Comparison of ENCODE assay signal across 8 cellular contexts in genomic region chrX:49190783-49191032, GRCh38. TPM values are rescaled to one million over a fixed set of nuclear protein-coding genes. Genes with fewer than 3 reads are reported as not detected.
DNase-seq lines count a peak whose midpoint lies in the region; ATAC-seq, FAIRE-seq and TF ChIP-seq lines count a peak whose summit lies in the region.

No MANE protein-coding gene starts in this region.

- TF ChIP-seq EP300 in GM12878 (IDR thresholded peaks at IDR 0.05; ENCODE audit: borderline replicate concordance in 1 of 2, control insufficient read depth in 1 of 2, low read depth in 2 of 2, low read length in 2 of 2) (no peak), upper lobe of left lung (IDR thresholded peaks at IDR 0.05) (no peak)

- no peak overlapping the region for H2BK5ac ChIP-seq in mesenchymal stem cell (ENCODE audit: low read depth, low read length, poor library complexity, severe bottlenecking)

- no peak overlapping the region for H2BK12ac ChIP-seq in mesenchymal stem cell (ENCODE audit: low read length in 2 of 2)

- H4K20me1 ChIP-seq in GM12878 (ENCODE audit: control insufficient read depth, insufficient read depth): no peaks in the 10 kb centered on the region

- no peak overlapping the region for H4K91ac ChIP-seq in mesenchymal stem cell (ENCODE audit: low read length)

- no peak overlapping the region for H3K4ac ChIP-seq in mesenchymal stem cell (ENCODE audit: low read depth in 1 of 2, low read length in 2 of 2)

- RAD21 ChIA-PET in GM12878 (lab: Charles Lee; ENCODE audit: unreplicated experiment): interaction anchor here (0.7 to 3.0 kb wide), 11 partner anchors 10 to 979 kb away, joined by 3 to 26 read pairs (median 5); partner anchors contain the start of genes CCDC22, PLP2 and PPP1R3F

- peak overlapping the region; percentile 65 for H3K27ac ChIP-seq in GM12878 (ENCODE audit: control insufficient read depth, insufficient read depth)
- peak overlapping the region; percentile 64 for H3K27ac ChIP-seq in mesenchymal stem cell (ENCODE audit: low read length, poor library complexity, severe bottlenecking)
- peak overlapping the region; percentile 80 to 89 (median 86) for H3K27ac ChIP-seq in upper lobe of left lung

- intact Hi-C loops in GM12878 (cut with micrococcal nuclease; ENCODE audit: unreplicated experiment): loop anchor here (2.0 to 5.0 kb wide), 3 partner anchors 24 to 78 kb away; partner anchors contain the start of genes CCDC22 and PPP1R3F

- H3K79me1 ChIP-seq in mesenchymal stem cell (replicated peaks; ENCODE audit: low read length, poor library complexity, severe bottlenecking): no peaks in the 10 kb centered on the region

- no peak for TF ChIP-seq RAD21 in GM12878 (IDR thresholded peaks at IDR 0.05; ENCODE audit: insufficient read depth, low read depth, low read length)

- TF ChIP-seq POLR2A in GM12878 (IDR thresholded peaks at IDR 0.05; ENCODE audit: low read depth, low read length): no peak
- peak in 1 of 4 donors; percentile 11 for TF ChIP-seq POLR2A in upper lobe of left lung (IDR thresholded peaks at IDR 0.05)

- H3K27ac Mint-ChIP-seq in activated naive CD4-positive, alpha-beta T cell treated with anti-CD3 and anti-CD28 coated beads, Interleukin-2, amount 50 U/mL, for 24 hours: peak overlapping the region; percentile 94

- SMC1A ChIA-PET in GM12878 (lab: Charles Lee; ENCODE audit: uncharacterized antibody, unreplicated experiment): interaction anchor here (0.7 to 2.9 kb wide), 9 partner anchors 10 to 78 kb away, joined by 4 to 14 read pairs (median 7); partner anchors contain the start of genes CCDC22, PLP2, PPP1R3F and SYP

- no peak overlapping the region for H3K4me2 ChIP-seq in GM12878 (ENCODE audit: control insufficient read depth, insufficient read depth)
- no peak overlapping the region for H3K4me2 ChIP-seq in mesenchymal stem cell (ENCODE audit: low read length, poor library complexity, severe bottlenecking)

- CTCF ChIA-PET in GM12878 (lab: Yijun Ruan, JAX): interaction anchor here (0.7 to 5.8 kb wide), 13 partner anchors 17 to 722 kb away, joined by 3 to 57 read pairs (median 4); partner anchors contain the start of genes GRIPAP1 and PPP1R3F

- peak overlapping the region; percentile 96 for H3K4me3 Mint-ChIP-seq in activated naive CD4-positive, alpha-beta T cell treated with anti-CD3 and anti-CD28 coated beads, Interleukin-2, amount 50 U/mL, for 24 hours

- no peak for FAIRE-seq in GM12878 (lab: Jason Lieb, UNC)

- no peaks in the 10 kb centered on the region for H3K27me3 ChIP-seq in GM12878 (replicated peaks in 1 of 2; ENCODE audit: control insufficient read depth in 2 of 2, insufficient read depth in 2 of 2, low read length in 1 of 2)
- H3K27me3 ChIP-seq in mesenchymal stem cell (ENCODE audit: control insufficient read depth in 1 of 2, insufficient read depth in 1 of 2, low read length in 2 of 2): no peaks in the 10 kb centered on the region
- H3K27me3 ChIP-seq in upper lobe of left lung: no peaks in the 10 kb centered on the region

- H2BK120ac ChIP-seq in mesenchymal stem cell (ENCODE audit: low read depth, low read length): no peak overlapping the region

- H3K4me1 ChIP-seq in GM12878 (ENCODE audit: control insufficient read depth, insufficient read depth, low read length) (peaks cover 3% of the 10 kb centered on the region; the same call in 1 of the 2 replicates), mesenchymal stem cell (ENCODE audit: control insufficient read depth, insufficient read depth, low read depth, low read length) (peaks cover 6% of the 10 kb centered on the region), upper lobe of left lung (peaks cover 6 to 8% (median 7%) of the 10 kb centered on the region in 4 donors)

- H3K36me3 ChIP-seq in GM12878 (ENCODE audit: control insufficient read depth in 2 of 2, insufficient read depth in 2 of 2, low read length in 1 of 2) (no peaks in the 10 kb centered on the region), mesenchymal stem cell (ENCODE audit: control insufficient read depth in 1 of 2, insufficient read depth in 2 of 2, low read depth in 1 of 2, low read length in 2 of 2) (no peaks in the 10 kb centered on the region), upper lobe of left lung (no peaks in the 10 kb centered on the region)

- H3K79me2 ChIP-seq in GM12878 (ENCODE audit: control insufficient read depth, insufficient read depth, low read length): no peaks in the 10 kb centered on the region; the same call in 1 of the 2 replicates

- in situ Hi-C loops in GM12878 (cut with MboI): loop anchor here (5.0 kb wide), 1 partner anchor 77 kb away; the partner anchor contains the start of gene PPP1R3F

- POLR2A ChIA-PET in GM12878 (lab: Charles Lee): interaction anchor here (0.5 to 3.9 kb wide), 14 partner anchors 10 to 741 kb away, joined by 3 to 28 read pairs (median 4); partner anchors contain the start of genes CCDC22, SYP and TFE3

- H3K14ac ChIP-seq in mesenchymal stem cell (ENCODE audit: low read length in 2 of 2): no peak overlapping the region

- peak overlapping the region; percentile 68 for H3K9ac ChIP-seq in GM12878 (ENCODE audit: control insufficient read depth, insufficient read depth, low read length)
- peak overlapping the region; percentile 70 for H3K9ac ChIP-seq in mesenchymal stem cell (ENCODE audit: low read length)

- H2AFZ ChIP-seq in GM12878 (ENCODE audit: control insufficient read depth, low read depth, low read length) (no peak overlapping the region), mesenchymal stem cell (ENCODE audit: low read depth, low read length) (no peak overlapping the region)

- no peaks in the 10 kb centered on the region for H3K36me3 Mint-ChIP-seq in activated naive CD4-positive, alpha-beta T cell treated with anti-CD3 and anti-CD28 coated beads, Interleukin-2, amount 50 U/mL, for 24 hours

- no peaks in the 10 kb centered on the region for H3K9me3 Mint-ChIP-seq in activated naive CD4-positive, alpha-beta T cell treated with anti-CD3 and anti-CD28 coated beads, Interleukin-2, amount 50 U/mL, for 24 hours

- H3K4me1 Mint-ChIP-seq in activated naive CD4-positive, alpha-beta T cell treated with anti-CD3 and anti-CD28 coated beads, Interleukin-2, amount 50 U/mL, for 24 hours: peaks cover 24% of the 10 kb centered on the region

- TF ChIP-seq CTCF in GM12878 (IDR thresholded peaks at IDR 0.05 in 2 of 3, conservative IDR thresholded peaks at IDR 0.05 in 1 of 3; ENCODE audit: control insufficient read depth in 2 of 3, extremely low read depth in 1 of 3, insufficient read depth in 1 of 3, low read depth in 3 of 3, low read length in 3 of 3) (no peak), upper lobe of left lung (IDR thresholded peaks at IDR 0.05) (no peak)

- H3K9me3 ChIP-seq in GM12878 (replicated peaks; ENCODE audit: control insufficient read depth, insufficient read depth, low read length): no peaks in the 10 kb centered on the region
- H3K9me3 ChIP-seq in mesenchymal stem cell (ENCODE audit: control insufficient read depth, low read length): no peaks in the 10 kb centered on the region
- H3K9me3 ChIP-seq in upper lobe of left lung: no peaks in the 10 kb centered on the region

- peak overlapping the region; percentile 77; the same call in 1 of the 2 replicates for H3K4me3 ChIP-seq in GM12878
- H3K4me3 ChIP-seq in mesenchymal stem cell (ENCODE audit: insufficient read depth in 1 of 2, low read depth in 1 of 2, low read length in 2 of 2): peak overlapping the region; percentile 46 to 74
- peak overlapping the region in 3 of 4 donors; percentile 34 to 52 (median 48) for H3K4me3 ChIP-seq in upper lobe of left lung

- no TSS peak for BruUV-seq in GM12878 (replicated peaks; lab: Mats Ljungman, UMichigan)

- H2BK15ac ChIP-seq in mesenchymal stem cell (ENCODE audit: low read depth, poor library complexity, severe bottlenecking): no peak overlapping the region

- no peak overlapping the region for H3K23ac ChIP-seq in mesenchymal stem cell (ENCODE audit: low read length in 2 of 2)

- H4K8ac ChIP-seq in mesenchymal stem cell (ENCODE audit: low read length): peak overlapping the region; percentile 23

- H2AK5ac ChIP-seq in mesenchymal stem cell (ENCODE audit: low read length, severe bottlenecking): no peak overlapping the region

- H3K18ac ChIP-seq in mesenchymal stem cell (ENCODE audit: low read depth in 1 of 2, low read length in 2 of 2): no peak overlapping the region

- no peaks in the 10 kb centered on the region for H3K27me3 Mint-ChIP-seq in activated naive CD4-positive, alpha-beta T cell treated with anti-CD3 and anti-CD28 coated beads, Interleukin-2, amount 50 U/mL, for 24 hours

- ATAC-seq in GM12878 (no peak), upper lobe of left lung (ENCODE audit: low FRiP score in 2 of 2) (no peak)

- 23% methylated on average over 7 of the region's 7 CpGs for WGBS in GM12878 (ENCODE audit: insufficient coverage, insufficient replicate concordance, low lambda C conversion rate, missing lambda C conversion rate)
- 0% methylated on average over 7 of the region's 7 CpGs for WGBS in mesenchymal stem cell
- 0 to 33% methylated on average over 7 of the region's 7 CpGs for WGBS in upper lobe of left lung, 2 donors

- no peak for DNase-seq in activated naive CD4-positive, alpha-beta T cell treated with Interleukin-2 at 50 U/mL for 16 hours
- DNase-seq in GM12878 (ENCODE audit: low read depth, low spot score): no peak
- no peak for DNase-seq in mesenchymal stem cell
- DNase-seq in upper lobe of left lung: no peak
- DNase-seq in NK-92 treated with Interleukin-12 subunit alpha and Interleukin-12 subunit beta, amount 100 ng/mL, for 24 hours (lab: John Stamatoyannopoulos, UW): no peak
- no peak for DNase-seq in NCI-H510A treated with DMSO at 0.1 percent for 48 hours (lab: John Stamatoyannopoulos, UW)
- no peak for DNase-seq in NCI-H128 (lab: John Stamatoyannopoulos, UW; ENCODE audit: unreplicated experiment)

RNA-seq across cellular contexts. Expression of gene PRICKLE3, which starts 4.5 kb away (rescaled TPM):
- total RNA-seq in GM12878 (2013; cell fraction: nucleolus; rRNA removed): 25.0 and 32.7 TPM in 2 replicates
- 7.0 and 12.2 TPM in 2 replicates for total RNA-seq in GM12878 (2014; rRNA removed)
- 3.3 and 4.9 TPM in 2 replicates for total RNA-seq in GM12878 (2014; rRNA removed; fragmentation: Illumina TruSeq; extraction: Trizol)
- 16.8 and 17.4 TPM in 2 replicates for total RNA-seq in GM12878 (2021)
- 4.8 TPM for polyA plus RNA-seq in GM12878 (2011; ENCODE audit: low read depth)
- 2.7 and 6.4 TPM in 2 replicates for polyA plus RNA-seq in GM12878 (2011; rRNA removed)
- polyA plus RNA-seq in GM12878 (2011; cell fraction: cytosol; rRNA removed): 9.4 and 9.5 TPM in 2 replicates
- 28.4 and 35.8 TPM in 2 replicates for polyA plus RNA-seq in GM12878 (2011; cell fraction: nucleus; rRNA removed)
- 10.1 and 13.5 TPM in 2 replicates for polyA plus RNA-seq in GM12878 (2012)
- polyA plus RNA-seq in GM12878 (2014; fragmentation: Illumina TruSeq; extraction: Trizol): 2.3 and 6.0 TPM in 2 replicates
- under 1 TPM; 0.69 to 0.88 TPM for polyA plus RNA-seq in GM12878 (2014; fragmentation: Nextera tagmentation; extraction: Ambion mirVana)
- polyA plus RNA-seq in GM12878 (2014; rRNA removed): 16.1 and 16.5 TPM in 2 replicates
- 1 to 10 TPM; 8.7 to 9.1 TPM for polyA plus RNA-seq in GM12878 (2016; fragmentation: Nextera tagmentation; extraction: Ambion mirVana)
- 5.8 and 9.8 TPM in 2 replicates for polyA minus RNA-seq in GM12878 (2011; rRNA and poly(A)+ RNA removed)
- polyA minus RNA-seq in GM12878 (2011; cell fraction: cytosol; rRNA and poly(A)+ RNA removed): 6.4 and 8.0 TPM in 2 replicates
- 8.9 and 12.0 TPM in 2 replicates for polyA minus RNA-seq in GM12878 (2011; cell fraction: nucleus; rRNA and poly(A)+ RNA removed)
- 9.3 TPM for polyA plus RNA-seq in mesenchymal stem cell (2013, experiment 1 of 2)
- polyA plus RNA-seq in mesenchymal stem cell (2013, experiment 2 of 2): 9.3 TPM
- 10 to 100 TPM; 14.4 to 43.0 (median 19.7) TPM for total RNA-seq in upper lobe of left lung

RNA-seq across cellular contexts. Expression of gene SYP, which starts 9.3 kb away (rescaled TPM):
- 0.81 and 1.5 TPM in 2 replicates for total RNA-seq in GM12878 (2013; cell fraction: nucleolus; rRNA removed)
- total RNA-seq in GM12878 (2014; rRNA removed): 0.68 and 0.76 TPM in 2 replicates
- total RNA-seq in GM12878 (2014; rRNA removed; fragmentation: Illumina TruSeq; extraction: Trizol): 0.81 and 1.0 TPM in 2 replicates
- 0.48 and 0.49 TPM in 2 replicates for total RNA-seq in GM12878 (2021)
- 0.28 TPM for polyA plus RNA-seq in GM12878 (2011; ENCODE audit: low read depth)
- 0.85 and 0.87 TPM in 2 replicates for polyA plus RNA-seq in GM12878 (2011; rRNA removed)
- polyA plus RNA-seq in GM12878 (2011; cell fraction: cytosol; rRNA removed): 0.58 and 0.99 TPM in 2 replicates
- 0.84 and 0.88 TPM in 2 replicates for polyA plus RNA-seq in GM12878 (2011; cell fraction: nucleus; rRNA removed)
- 0.77 and 0.85 TPM in 2 replicates for polyA plus RNA-seq in GM12878 (2012)
- 0.68 and 0.86 TPM in 2 replicates for polyA plus RNA-seq in GM12878 (2014; fragmentation: Illumina TruSeq; extraction: Trizol)
- under 1 TPM; 0.34 to 0.47 TPM for polyA plus RNA-seq in GM12878 (2014; fragmentation: Nextera tagmentation; extraction: Ambion mirVana)
- polyA plus RNA-seq in GM12878 (2014; rRNA removed): 1.2 and 1.7 TPM in 2 replicates
- 1 to 10 TPM; 1.0 to 1.1 TPM for polyA plus RNA-seq in GM12878 (2016; fragmentation: Nextera tagmentation; extraction: Ambion mirVana)
- 0.31 TPM in 1 of 2 replicates, not detected in the other for polyA minus RNA-seq in GM12878 (2011; rRNA and poly(A)+ RNA removed)
- polyA minus RNA-seq in GM12878 (2011; cell fraction: cytosol; rRNA and poly(A)+ RNA removed): not detected in 2 replicates
- 0.12 and 0.86 TPM in 2 replicates for polyA minus RNA-seq in GM12878 (2011; cell fraction: nucleus; rRNA and poly(A)+ RNA removed)
- 0.18 TPM for polyA plus RNA-seq in mesenchymal stem cell (2013, experiment 1 of 2)
- polyA plus RNA-seq in mesenchymal stem cell (2013, experiment 2 of 2): 0.18 TPM
- 1 to 10 TPM; 2.1 to 8.0 (median 4.3) TPM for total RNA-seq in upper lobe of left lung

RNA-seq across cellular contexts. Expression of gene PLP2, which starts 19.0 kb away (rescaled TPM):
- 7.7 and 9.1 TPM in 2 replicates for total RNA-seq in GM12878 (2013; cell fraction: nucleolus; rRNA removed)
- total RNA-seq in GM12878 (2014; rRNA removed): 51.8 and 56.6 TPM in 2 replicates
- 55.8 and 60.1 TPM in 2 replicates for total RNA-seq in GM12878 (2014; rRNA removed; fragmentation: Illumina TruSeq; extraction: Trizol)
- 102 and 106 TPM in 2 replicates for total RNA-seq in GM12878 (2021)
- polyA plus RNA-seq in GM12878 (2011; ENCODE audit: low read depth): 49.7 TPM
- 62.3 and 78.2 TPM in 2 replicates for polyA plus RNA-seq in GM12878 (2011; rRNA removed)
- polyA plus RNA-seq in GM12878 (2011; cell fraction: cytosol; rRNA removed): 127 and 185 TPM in 2 replicates
- 30.0 and 31.8 TPM in 2 replicates for polyA plus RNA-seq in GM12878 (2011; cell fraction: nucleus; rRNA removed)
- 65.2 and 77.1 TPM in 2 replicates for polyA plus RNA-seq in GM12878 (2012)
- 149 and 177 TPM in 2 replicates for polyA plus RNA-seq in GM12878 (2014; fragmentation: Illumina TruSeq; extraction: Trizol)
- polyA plus RNA-seq in GM12878 (2014; fragmentation: Nextera tagmentation; extraction: Ambion mirVana): 100 to 1,000 TPM; 100 to 140 TPM
- polyA plus RNA-seq in GM12878 (2014; rRNA removed): 71.0 and 74.8 TPM in 2 replicates
- polyA plus RNA-seq in GM12878 (2016; fragmentation: Nextera tagmentation; extraction: Ambion mirVana): 100 to 1,000 TPM in 1 of 2 experiments, 10 to 100 TPM in 1; 98.3 to 101 TPM
- 54.6 and 67.8 TPM in 2 replicates for polyA minus RNA-seq in GM12878 (2011; rRNA and poly(A)+ RNA removed)
- 28.3 and 31.3 TPM in 2 replicates for polyA minus RNA-seq in GM12878 (2011; cell fraction: cytosol; rRNA and poly(A)+ RNA removed)
- 6.3 and 10.2 TPM in 2 replicates for polyA minus RNA-seq in GM12878 (2011; cell fraction: nucleus; rRNA and poly(A)+ RNA removed)
- polyA plus RNA-seq in mesenchymal stem cell (2013, experiment 1 of 2): 302 TPM
- polyA plus RNA-seq in mesenchymal stem cell (2013, experiment 2 of 2): 293 TPM
- total RNA-seq in upper lobe of left lung: 100 to 1,000 TPM in 2 of 6 donors, 10 to 100 TPM in 4; 32.7 to 135 (median 58.4) TPM

RNA-seq across cellular contexts. Expression of gene MAGIX, which starts 28.1 kb away (rescaled TPM):
- 0.59 and 1.2 TPM in 2 replicates for total RNA-seq in GM12878 (2013; cell fraction: nucleolus; rRNA removed)
- total RNA-seq in GM12878 (2014; rRNA removed): 1.3 and 2.5 TPM in 2 replicates
- 0.09 and 0.18 TPM in 2 replicates for total RNA-seq in GM12878 (2014; rRNA removed; fragmentation: Illumina TruSeq; extraction: Trizol)
- total RNA-seq in GM12878 (2021): 0.66 and 1.3 TPM in 2 replicates
- polyA plus RNA-seq in GM12878 (2011; ENCODE audit: low read depth): 0.18 TPM
- polyA plus RNA-seq in GM12878 (2011; rRNA removed): 0.30 and 0.33 TPM in 2 replicates
- polyA plus RNA-seq in GM12878 (2011; cell fraction: cytosol; rRNA removed): 0.96 and 1.1 TPM in 2 replicates
- 0.81 and 1.1 TPM in 2 replicates for polyA plus RNA-seq in GM12878 (2011; cell fraction: nucleus; rRNA removed)
- 0.44 and 0.54 TPM in 2 replicates for polyA plus RNA-seq in GM12878 (2012)
- 0.31 TPM in 1 of 2 replicates, not detected in the other for polyA plus RNA-seq in GM12878 (2014; fragmentation: Illumina TruSeq; extraction: Trizol)
- under 1 TPM; 0.03 to 0.09 TPM for polyA plus RNA-seq in GM12878 (2014; fragmentation: Nextera tagmentation; extraction: Ambion mirVana)
- 1.4 and 2.0 TPM in 2 replicates for polyA plus RNA-seq in GM12878 (2014; rRNA removed)
- 1 to 10 TPM; 1.4 to 1.8 TPM for polyA plus RNA-seq in GM12878 (2016; fragmentation: Nextera tagmentation; extraction: Ambion mirVana)
- polyA minus RNA-seq in GM12878 (2011; rRNA and poly(A)+ RNA removed): 0.66 and 1.2 TPM in 2 replicates
- 0.40 TPM in 1 of 2 replicates, not detected in the other for polyA minus RNA-seq in GM12878 (2011; cell fraction: cytosol; rRNA and poly(A)+ RNA removed)
- 1.3 and 1.6 TPM in 2 replicates for polyA minus RNA-seq in GM12878 (2011; cell fraction: nucleus; rRNA and poly(A)+ RNA removed)
- 0.83 TPM for polyA plus RNA-seq in mesenchymal stem cell (2013, experiment 1 of 2)
- polyA plus RNA-seq in mesenchymal stem cell (2013, experiment 2 of 2): 0.66 TPM
- total RNA-seq in upper lobe of left lung: 10 to 100 TPM in 4 of 6 donors, 1 to 10 TPM in 2; 7.3 to 16.3 (median 12.9) TPM

RNA-seq across cellular contexts. Expression of gene CACNA1F, which starts 42.4 kb away (rescaled TPM):
- 0.92 and 1.6 TPM in 2 replicates for total RNA-seq in GM12878 (2013; cell fraction: nucleolus; rRNA removed)
- not detected in 2 replicates for total RNA-seq in GM12878 (2014; rRNA removed)
- total RNA-seq in GM12878 (2014; rRNA removed; fragmentation: Illumina TruSeq; extraction: Trizol): not detected in 2 replicates
- total RNA-seq in GM12878 (2021): 0.05 TPM in 2 replicates
- 0.43 TPM for polyA plus RNA-seq in GM12878 (2011; ENCODE audit: low read depth)
- 0.03 and 0.19 TPM in 2 replicates for polyA plus RNA-seq in GM12878 (2011; rRNA removed)
- 0.06 and 0.08 TPM in 2 replicates for polyA plus RNA-seq in GM12878 (2011; cell fraction: cytosol; rRNA removed)
- polyA plus RNA-seq in GM12878 (2011; cell fraction: nucleus; rRNA removed): 0.86 and 1.4 TPM in 2 replicates
- 0.18 and 0.27 TPM in 2 replicates for polyA plus RNA-seq in GM12878 (2012)
- 0.01 TPM in 1 of 2 replicates, not detected in the other for polyA plus RNA-seq in GM12878 (2014; fragmentation: Illumina TruSeq; extraction: Trizol)
- polyA plus RNA-seq in GM12878 (2014; fragmentation: Nextera tagmentation; extraction: Ambion mirVana): not detected
- polyA plus RNA-seq in GM12878 (2014; rRNA removed): 0.04 and 0.13 TPM in 2 replicates
- under 1 TPM in 1 of 2 experiments, not detected in 1; 0.32 TPM for polyA plus RNA-seq in GM12878 (2016; fragmentation: Nextera tagmentation; extraction: Ambion mirVana)
- 0.10 and 0.29 TPM in 2 replicates for polyA minus RNA-seq in GM12878 (2011; rRNA and poly(A)+ RNA removed)
- not detected in 2 replicates for polyA minus RNA-seq in GM12878 (2011; cell fraction: cytosol; rRNA and poly(A)+ RNA removed)
- 0.24 TPM in 1 of 2 replicates, not detected in the other for polyA minus RNA-seq in GM12878 (2011; cell fraction: nucleus; rRNA and poly(A)+ RNA removed)
- not detected for polyA plus RNA-seq in mesenchymal stem cell (2013, experiment 1 of 2)
- polyA plus RNA-seq in mesenchymal stem cell (2013, experiment 2 of 2): not detected
- 1 to 10 TPM in 4 of 6 donors, under 1 TPM in 2; 0.46 to 6.3 (median 1.7) TPM for total RNA-seq in upper lobe of left lung
